ENCODE assay signal across 8 cellular contexts in the genomic region with DNA sequence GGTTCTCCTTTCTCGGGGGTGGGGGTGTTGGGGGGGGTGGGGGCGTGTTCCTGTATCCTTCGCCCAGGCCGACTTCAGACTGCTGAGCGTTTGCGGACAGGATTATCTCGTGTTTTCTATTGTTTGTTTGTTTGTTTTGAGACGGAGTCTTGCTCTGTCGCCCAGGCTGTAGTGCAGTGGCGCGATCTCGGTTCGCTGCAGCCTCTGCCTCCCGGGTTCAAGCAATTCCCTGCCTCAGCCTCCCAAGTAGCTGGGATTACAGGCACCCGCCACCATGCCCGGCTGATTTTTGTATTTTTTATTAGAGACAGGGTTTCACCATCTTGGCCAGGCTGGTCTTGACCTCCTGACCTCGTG. TPM values are rescaled to one million over a fixed set of nuclear protein-coding genes. Genes with fewer than 3 reads are reported as not detected.
DNase-seq lines count a peak whose midpoint lies in the region; ATAC-seq, FAIRE-seq and TF ChIP-seq lines count a peak whose summit lies in the region.
"Not testable (repeated sequence)": the region's sequence is repeated elsewhere in the genome, so short reads cannot be mapped to it uniquely, and the experiment has no call there.

No MANE protein-coding gene starts in this region.

- POLR2A ChIA-PET in AG04449 (lab: Yijun Ruan, JAX); activated CD4-positive, alpha-beta T cell treated with anti-CD3 and anti-CD28 coated beads for 36 hours (lab: Charles Lee): not testable (repeated sequence)
- POLR2A ChIA-PET in endothelial cell of umbilical vein (lab: Charles Lee), result interaction anchor here (0.6 kb wide), 1 partner anchor 60 kb away, joined by 3 read pairs; no protein-coding TSS in a partner anchor

- not testable (repeated sequence) for H3K18ac ChIP-seq in H9 (ENCODE audit: insufficient read length, low read depth, low read length)

- H4K5ac ChIP-seq in H9 (ENCODE audit: insufficient read length, low read depth, low read length), result not testable (repeated sequence)

- not testable (repeated sequence) for H2BK120ac ChIP-seq in H9 (ENCODE audit: low read depth, low read length, poor library complexity, severe bottlenecking)

- intact Hi-C loops in activated CD4-positive, alpha-beta T cell treated with anti-CD3 and anti-CD28 coated beads for 36 hours (cut with DNase I, micrococcal nuclease); ascending aorta (cut with DNase I); endothelial cell of umbilical vein (cut with micrococcal nuclease): not testable (repeated sequence)

- H3K27me3 ChIP-seq in H9 (ENCODE audit: insufficient read depth, low read length); ascending aorta; endothelial cell of umbilical vein (ENCODE audit: control insufficient read depth in 2 of 2, insufficient read depth in 2 of 2, low read length in 2 of 2); iPS DF 6.9 (ENCODE audit: control insufficient read depth, insufficient read depth, low read length): not testable (repeated sequence)

- not testable (repeated sequence) for H4K20me1 ChIP-seq in H9 (ENCODE audit: control insufficient read depth, insufficient read depth, insufficient read length); endothelial cell of umbilical vein (replicated peaks; ENCODE audit: control insufficient read depth, extremely low read depth, insufficient read depth, low read length)

- H3K23me2 ChIP-seq in H9 (ENCODE audit: insufficient read length, low read depth, low read length, poor library complexity, severe bottlenecking), result not testable (repeated sequence)

- H3K23ac ChIP-seq in H9 (ENCODE audit: insufficient read length, low read depth, low read length), result not testable (repeated sequence)

- H2BK5ac ChIP-seq in H9 (ENCODE audit: insufficient read length, low read length), result not testable (repeated sequence)

- H3K27me3 Mint-ChIP-seq in H9 (ENCODE audit: low read depth); natural killer cell treated with Interleukin-12 subunit alpha and Interleukin-12 subunit beta and Interleukin-15 and Interleukin-18, amount 100 ng/mL, for 72 hours: not testable (repeated sequence)
- peaks cover 10% of the 10 kb centered on the region for H3K27me3 Mint-ChIP-seq in activated CD4-positive, alpha-beta T cell treated with anti-CD3 and anti-CD28 coated beads for 36 hours
- peaks cover 13% of the 10 kb centered on the region for H3K27me3 Mint-ChIP-seq in stimulated activated memory B cell treated with anti-CD40 and anti-IgM and Interleukin-4, amounts not matched to agents 10 μg/mL and 1 μg/mL and 100 μg/mL, for 72 hours

- H3T11ph ChIP-seq in H9 (ENCODE audit: low read length), result not testable (repeated sequence)

- not testable (repeated sequence) for H3K9ac ChIP-seq in H9 (ENCODE audit: extremely low read depth, insufficient read length, low read length); endothelial cell of umbilical vein (replicated peaks; ENCODE audit: extremely low read depth, insufficient read depth, low read length)

- H3K9me1 ChIP-seq in endothelial cell of umbilical vein (replicated peaks; ENCODE audit: control insufficient read depth, extremely low read depth, insufficient read depth, low read length), result not testable (repeated sequence)

- not testable (repeated sequence) for BruUV-seq in endothelial cell of umbilical vein (replicated peaks; lab: Mats Ljungman, UMichigan)

- not testable (repeated sequence) for H4K91ac ChIP-seq in H9 (ENCODE audit: insufficient read length, low read depth, low read length)

- not testable (repeated sequence) for H3K9me3 ChIP-seq in H9 (ENCODE audit: control insufficient read depth, low read depth, low read length); ascending aorta; endothelial cell of umbilical vein (replicated peaks; ENCODE audit: control insufficient read depth, insufficient read depth, low read length); iPS DF 6.9 (ENCODE audit: control insufficient read depth, insufficient read depth, low read length)

- no CpG with 5 or more reads among the region's 17 CpGs for WGBS in H9 (ENCODE audit: extremely low coverage, insufficient read length, low lambda C conversion rate)
- WGBS in iPS DF 6.9 (ENCODE audit: insufficient coverage, insufficient read length), result no CpG with 5 or more reads among the region's 17 CpGs

- not testable (repeated sequence) for H3K27ac Mint-ChIP-seq in H9; activated CD4-positive, alpha-beta T cell treated with anti-CD3 and anti-CD28 coated beads for 36 hours; natural killer cell treated with Interleukin-12 subunit alpha and Interleukin-12 subunit beta and Interleukin-15 and Interleukin-18, amount 100 ng/mL, for 72 hours
- peak overlapping the region; percentile 69 for H3K27ac Mint-ChIP-seq in stimulated activated memory B cell treated with anti-CD40 and anti-IgM and Interleukin-4, amounts not matched to agents 10 μg/mL and 1 μg/mL and 100 μg/mL, for 72 hours

- dilution Hi-C loops in endothelial cell of umbilical vein (cut with MboI; ENCODE audit: extremely low pct_ligation_motif_present, low sequenced_read_pairs), result not testable (repeated sequence)

- peak; percentile 30 for ATAC-seq in activated CD4-positive, alpha-beta T cell treated with anti-CD3 and anti-CD28 coated beads for 36 hours
- not testable (repeated sequence) for ATAC-seq in natural killer cell treated with Interleukin-12 subunit alpha and Interleukin-12 subunit beta and Interleukin-15 and Interleukin-18, amount 100 ng/mL, for 72 hours; stimulated activated memory B cell treated with anti-CD40 and anti-IgM and Interleukin-4, amounts not matched to agents 10 μg/mL and 1 μg/mL and 100 μg/mL, for 72 hours

- H3K79me2 ChIP-seq in H9 (ENCODE audit: insufficient read depth, low read length); endothelial cell of umbilical vein (ENCODE audit: control insufficient read depth, insufficient read depth, low read length): not testable (repeated sequence)

- not testable (repeated sequence) for H3K14ac ChIP-seq in H9 (ENCODE audit: insufficient read depth, low read length)

- not testable (repeated sequence) for H3K4me1 Mint-ChIP-seq in H9; activated CD4-positive, alpha-beta T cell treated with anti-CD3 and anti-CD28 coated beads for 36 hours; natural killer cell treated with Interleukin-12 subunit alpha and Interleukin-12 subunit beta and Interleukin-15 and Interleukin-18, amount 100 ng/mL, for 72 hours (ENCODE audit: low read depth in 2 of 2)
- H3K4me1 Mint-ChIP-seq in stimulated activated memory B cell treated with anti-CD40 and anti-IgM and Interleukin-4, amounts not matched to agents 10 μg/mL and 1 μg/mL and 100 μg/mL, for 72 hours, result peaks cover 11% of the 10 kb centered on the region

- not testable (repeated sequence) for H3K36me3 Mint-ChIP-seq in H9 (ENCODE audit: insufficient read depth in 1 of 3, low read depth in 3 of 3); activated CD4-positive, alpha-beta T cell treated with anti-CD3 and anti-CD28 coated beads for 36 hours (ENCODE audit: low read depth); natural killer cell treated with Interleukin-12 subunit alpha and Interleukin-12 subunit beta and Interleukin-15 and Interleukin-18, amount 100 ng/mL, for 72 hours; stimulated activated memory B cell treated with anti-CD40 and anti-IgM and Interleukin-4, amounts not matched to agents 10 μg/mL and 1 μg/mL and 100 μg/mL, for 72 hours

- not testable (repeated sequence) for H3K56ac ChIP-seq in H9 (ENCODE audit: insufficient read length, low read depth, low read length)

- not testable (repeated sequence) for H2BK15ac ChIP-seq in H9 (ENCODE audit: low read depth, low read length)

- CTCF ChIA-PET in AG04449 (lab: Yijun Ruan, JAX), result interaction anchor here (1.0 kb wide), 1 partner anchor 11 kb away, joined by 3 read pairs; no protein-coding TSS in a partner anchor
- CTCF ChIA-PET in activated CD4-positive, alpha-beta T cell treated with anti-CD3 and anti-CD28 coated beads for 36 hours (lab: Charles Lee), result interaction anchor here (1.5 kb wide), 1 partner anchor 70 kb away, joined by 3 read pairs; the partner anchor contains the start of gene CRCP
- CTCF ChIA-PET in endothelial cell of umbilical vein (lab: Charles Lee), result interaction anchor here (1.5 kb wide), 1 partner anchor 14 kb away, joined by 5 read pairs; no protein-coding TSS in a partner anchor

- H3K4me2 ChIP-seq in H9 (ENCODE audit: insufficient read depth, insufficient read length, low read length) (peak overlapping the region; percentile 40), endothelial cell of umbilical vein (ENCODE audit: insufficient read depth, low read length) (peak overlapping the region; percentile 50)

- peak overlapping the region; percentile 39 for H3K4me3 ChIP-seq in AG04449 (ENCODE audit: low read depth, low read length)
- peak overlapping the region; percentile 59 to 66 for H3K4me3 ChIP-seq in ascending aorta
- H3K4me3 ChIP-seq in endothelial cell of umbilical vein (replicated peaks in 1 of 3; ENCODE audit: insufficient read depth in 1 of 3, low read depth in 1 of 3, low read length in 3 of 3), result peak overlapping the region in 1 of 3 experiments; percentile 34
- peak overlapping the region; percentile 8; the same call in 1 of the 2 replicates for H3K4me3 ChIP-seq in iPS DF 6.9 (ENCODE audit: low read length)

- H3K27ac ChIP-seq in H9 (ENCODE audit: insufficient read length, low read depth, low read length); ascending aorta; endothelial cell of umbilical vein (ENCODE audit: insufficient read depth, low read depth, low read length); iPS DF 6.9 (ENCODE audit: low read length): not testable (repeated sequence)

- not testable (repeated sequence) for H3K79me1 ChIP-seq in H9 (ENCODE audit: insufficient read depth, low read depth, low read length, poor library complexity, severe bottlenecking)

- not testable (repeated sequence) for H3K4ac ChIP-seq in H9 (ENCODE audit: low read depth, low read length)

- not testable (repeated sequence) for H2AFZ ChIP-seq in H9 (ENCODE audit: low read length)
- H2AFZ ChIP-seq in endothelial cell of umbilical vein (ENCODE audit: low read depth, low read length), result peak overlapping the region; percentile 66

- H2AK5ac ChIP-seq in H9 (ENCODE audit: insufficient read length, low read length), result not testable (repeated sequence)

- H3K4me3 Mint-ChIP-seq in H9, result peak overlapping the region in 1 of 2 experiments; percentile 79; a peak in 3 of 5 replicates
- peak overlapping the region; percentile 63 for H3K4me3 Mint-ChIP-seq in activated CD4-positive, alpha-beta T cell treated with anti-CD3 and anti-CD28 coated beads for 36 hours
- peak overlapping the region; percentile 76 for H3K4me3 Mint-ChIP-seq in natural killer cell treated with Interleukin-12 subunit alpha and Interleukin-12 subunit beta and Interleukin-15 and Interleukin-18, amount 100 ng/mL, for 72 hours
- H3K4me3 Mint-ChIP-seq in stimulated activated memory B cell treated with anti-CD40 and anti-IgM and Interleukin-4, amounts not matched to agents 10 μg/mL and 1 μg/mL and 100 μg/mL, for 72 hours, result peak overlapping the region; percentile 78

- not testable (repeated sequence) for FAIRE-seq in endothelial cell of umbilical vein (lab: Jason Lieb, UNC)

- H4K8ac ChIP-seq in H9 (replicated peaks; ENCODE audit: insufficient read length, low read depth, low read length), result not testable (repeated sequence)

- not testable (repeated sequence) for H3K9me3 Mint-ChIP-seq in H9; activated CD4-positive, alpha-beta T cell treated with anti-CD3 and anti-CD28 coated beads for 36 hours (ENCODE audit: low read depth); natural killer cell treated with Interleukin-12 subunit alpha and Interleukin-12 subunit beta and Interleukin-15 and Interleukin-18, amount 100 ng/mL, for 72 hours; stimulated activated memory B cell treated with anti-CD40 and anti-IgM and Interleukin-4, amounts not matched to agents 10 μg/mL and 1 μg/mL and 100 μg/mL, for 72 hours

- not testable (repeated sequence) for H3K4me1 ChIP-seq in H9 (ENCODE audit: insufficient read depth, low read length); ascending aorta; endothelial cell of umbilical vein (ENCODE audit: control insufficient read depth, extremely low read depth, insufficient read depth, low read length); iPS DF 6.9 (ENCODE audit: control insufficient read depth, insufficient read depth, low read length)

- H2BK20ac ChIP-seq in H9 (ENCODE audit: low read depth, low read length, poor library complexity, severe bottlenecking), result not testable (repeated sequence)

- H2BK12ac ChIP-seq in H9 (ENCODE audit: insufficient read length, low read depth, low read length), result not testable (repeated sequence)

- TF ChIP-seq CTCF in AG04449 (IDR thresholded peaks at IDR 0.05; ENCODE audit: insufficient read depth, low read length, missing control alignments); H9 (conservative IDR thresholded peaks at IDR 0.05); ascending aorta (IDR thresholded peaks at IDR 0.05); endothelial cell of umbilical vein (IDR thresholded peaks at IDR 0.05; ENCODE audit: extremely low read depth in 1 of 2, insufficient read depth in 1 of 2, low read depth in 1 of 2, low read length in 2 of 2): not testable (repeated sequence)

- TF ChIP-seq POLR2A in endothelial cell of umbilical vein (IDR thresholded peaks at IDR 0.05; ENCODE audit: low read depth, low read length), result not testable (repeated sequence)

- not testable (repeated sequence) for DNase-seq in AG04449 (ENCODE audit: low read depth, low spot score); H9; activated CD4-positive, alpha-beta T cell treated with anti-CD3 and anti-CD28 coated beads for 36 hours; ascending aorta (ENCODE audit: low spot score in 2 of 2); endothelial cell of umbilical vein (ENCODE audit: low read depth, low spot score); iPS DF 6.9 (ENCODE audit: low read depth, low spot score); natural killer cell treated with Interleukin-12 subunit alpha and Interleukin-12 subunit beta and Interleukin-15 and Interleukin-18, amount 100 ng/mL, for 72 hours (ENCODE audit: low spot score)

- H3K36me3 ChIP-seq in ascending aorta; endothelial cell of umbilical vein (ENCODE audit: control insufficient read depth in 2 of 2, extremely low read depth in 1 of 2, insufficient read depth in 2 of 2, low read length in 2 of 2); iPS DF 6.9 (ENCODE audit: control insufficient read depth, insufficient read depth, low read length): not testable (repeated sequence)

RNA-seq across cellular contexts. Expression of gene ASL, which starts 31.1 kb away (rescaled TPM):
- total RNA-seq in H9 (2021) (30.7 and 31.9 TPM in 2 replicates), ascending aorta (46.2 TPM), endothelial cell of umbilical vein (48.4 and 50.5 TPM in 2 replicates)
- total RNA-seq in activated CD4-positive, alpha-beta T cell treated with anti-CD3 and anti-CD28 coated beads for 36 hours, result 10 to 100 TPM; 12.7 to 18.5 TPM
- 57.8 and 62.4 TPM in 2 replicates for polyA plus RNA-seq in endothelial cell of umbilical vein
- polyA plus RNA-seq in endothelial cell of umbilical vein (2011; cell fraction: cytosol; rRNA removed), result 41.1 and 45.6 TPM in 2 replicates
- polyA plus RNA-seq in endothelial cell of umbilical vein (2011; cell fraction: nucleus; rRNA removed), result 104 and 108 TPM in 2 replicates
- 35.0 and 38.4 TPM in 2 replicates for polyA plus RNA-seq in endothelial cell of umbilical vein (2012)
- 33.8 and 37.0 TPM in 2 replicates for polyA minus RNA-seq in endothelial cell of umbilical vein
- 19.5 TPM for polyA minus RNA-seq in endothelial cell of umbilical vein (2011; cell fraction: cytosol; rRNA and poly(A)+ RNA removed)
- 15.5 and 31.3 TPM in 2 replicates for polyA minus RNA-seq in endothelial cell of umbilical vein (2011; cell fraction: nucleus; rRNA and poly(A)+ RNA removed)
- total RNA-seq in natural killer cell treated with Interleukin-12 subunit alpha and Interleukin-12 subunit beta and Interleukin-15 and Interleukin-18, amount 100 ng/mL, for 72 hours, result 10 to 100 TPM; 63.1 to 68.3 TPM
